In the genomic region with DNA sequence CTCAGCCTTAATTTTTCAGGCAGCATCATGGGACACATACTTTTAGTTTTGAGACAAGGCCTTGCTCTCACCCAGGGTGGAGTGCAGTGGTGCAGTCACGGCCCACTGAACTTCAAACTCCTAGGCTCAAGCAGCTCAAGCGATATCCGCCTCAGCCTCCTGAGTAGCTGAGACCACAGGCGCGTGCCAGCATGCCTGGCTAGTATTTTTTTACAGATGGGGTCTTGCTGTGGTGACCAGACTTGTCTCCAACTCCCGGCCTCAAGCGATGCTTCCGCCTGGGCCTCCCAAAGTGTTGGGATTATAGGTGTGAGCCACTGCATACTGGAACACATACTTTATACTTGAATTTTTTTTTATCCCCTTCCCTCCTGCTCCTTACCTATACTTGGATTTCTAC, we compare ENCODE assay signal across 1 cellular context.
TF ChIP-seq lines count a peak whose summit lies in the region.

No MANE protein-coding gene starts in this region.

TF ChIP-seq in K562, 482 proteins besides CTCF, POLR2A, EP300 and RAD21:
- TF ChIP-seq TAF7 (tag; IDR thresholded peaks at IDR 0.05) (no peak), POLR2G (IDR thresholded peaks at IDR 0.05; ENCODE audit: low read depth, low read length) (peak; percentile 29; the same call in 1 of the 2 replicates)
